Comparison of ENCODE assay signal across 22 cellular contexts in the genomic region with DNA sequence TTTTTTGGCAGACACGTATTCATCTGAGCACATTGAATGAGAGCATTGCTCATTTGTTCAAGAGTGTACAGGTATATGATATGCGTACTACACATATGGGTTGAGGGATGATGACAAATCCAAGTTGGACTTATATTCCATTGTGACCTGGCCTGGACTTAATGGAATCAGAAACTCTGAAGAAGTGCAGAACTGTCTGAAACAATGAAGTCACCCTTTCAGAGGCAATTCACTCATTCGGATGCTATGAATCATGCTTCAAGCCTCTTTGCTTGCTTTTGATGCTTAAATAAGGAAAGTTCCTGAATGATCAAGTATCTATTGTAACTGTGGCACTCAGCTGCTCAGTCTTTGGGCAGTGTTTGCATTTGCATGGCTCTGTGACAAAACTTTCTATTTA.
DNase-seq lines count a peak whose midpoint lies in the region; ATAC-seq, FAIRE-seq and TF ChIP-seq lines count a peak whose summit lies in the region.
"Had no signal": no experiment of that assay in that cellular context is flagged by ENCODE, and none has a peak within 500 bp of the region (broad histone marks: within the 10 kb centered on the region; RNA-seq: fewer than 3 reads in every experiment).

No MANE protein-coding gene starts in this region.

- H3K27ac Mint-ChIP-seq in activated T-helper 17 cell treated with anti-CD3 and anti-CD28 coated beads, Interleukin-2, amount 50 U/mL, for 72 hours: no peak overlapping the region
- H3K27ac Mint-ChIP-seq: activated naive CD4-positive, alpha-beta T cell treated with anti-CD3 and anti-CD28 coated beads, Interleukin-2, amount 50 U/mL, for 24 hours; B cell; CD8-positive, alpha-beta memory T cell; H9; stimulated activated naive CD8-positive, alpha-beta T cell treated with anti-CD3 and anti-CD28 coated beads, Interleukin-15, amount 100 ng/mL, for 72 hours had no signal

- H3K4me1 Mint-ChIP-seq in activated T-helper 17 cell treated with anti-CD3 and anti-CD28 coated beads, Interleukin-2, amount 50 U/mL, for 72 hours: no peaks in the 10 kb centered on the region
- H3K4me1 Mint-ChIP-seq: activated naive CD4-positive, alpha-beta T cell treated with anti-CD3 and anti-CD28 coated beads, Interleukin-2, amount 50 U/mL, for 24 hours; B cell; CD8-positive, alpha-beta memory T cell; stimulated activated naive CD8-positive, alpha-beta T cell treated with anti-CD3 and anti-CD28 coated beads, Interleukin-15, amount 100 ng/mL, for 72 hours had no signal

- no peaks in the 10 kb centered on the region for H3F3A ChIP-seq in PC-9 (ENCODE audit: insufficient read depth, low read depth)

- POLR2A ChIA-PET in PC-9 (lab: Charles Lee; ENCODE audit: unreplicated experiment): no interaction called here

- intact Hi-C loops in PC-9 (cut with micrococcal nuclease; ENCODE audit: unreplicated experiment): no loop called here

- DNase-seq in HCEC 1CT (peak; percentile 15), fibroblast of pulmonary artery (ENCODE audit: low read depth) (peak; percentile 19), urothelium cell line (ENCODE audit: low spot score) (peak; percentile 16), PC-9 (no peak), NCI-H2196 treated with DMSO at 0.1 percent for 48 hours (lab: John Stamatoyannopoulos, UW; ENCODE audit: unreplicated experiment) (no peak)
- DNase-seq: CD8-positive, alpha-beta memory T cell; effector CD4-positive, alpha-beta T cell; H9; kidney glomerular epithelial cell; NCI-H1092; NCI-H2029 treated with DMSO at 0.1 percent for 48 hours; NCI-H345; NCI-H82; right lobe of liver; stimulated activated CD4-positive, alpha-beta T cell treated with anti-CD3 and anti-CD28 coated beads, Interleukin-15, amount 100 ng/mL, for 24 hours; stimulated activated naive CD8-positive, alpha-beta T cell treated with anti-CD3 and anti-CD28 coated beads, Interleukin-15, amount 100 ng/mL, for 72 hours; thyroid gland had no signal

- no peak overlapping the region for H2AFZ ChIP-seq in PC-9

- H3K27me3 ChIP-seq in PC-9 (ENCODE audit: insufficient read depth, low read depth): no peaks in the 10 kb centered on the region
- H3K27me3 ChIP-seq: right lobe of liver, thyroid gland had no signal

- no peaks in the 10 kb centered on the region for H3K79me2 ChIP-seq in PC-9 (ENCODE audit: low read depth)

- no peaks in the 10 kb centered on the region for H3K4me1 ChIP-seq in PC-9 (replicated peaks; ENCODE audit: insufficient read depth)
- H3K4me1 ChIP-seq: right lobe of liver, thyroid gland had no signal

- no peak overlapping the region for H3K27ac ChIP-seq in PC-9
- H3K27ac ChIP-seq: right lobe of liver, thyroid gland had no signal

- CTCF ChIA-PET in PC-9 (lab: Charles Lee): no interaction called here

- FAIRE-seq in urothelium cell line (lab: Jason Lieb, UNC): peak; percentile 46

- H3K4me2 ChIP-seq in PC-9: no peak overlapping the region

- H3K9me2 ChIP-seq in PC-9 (ENCODE audit: insufficient read depth): no peaks in the 10 kb centered on the region

- peak; percentile 38 for ATAC-seq in activated T-helper 17 cell treated with anti-CD3 and anti-CD28 coated beads, Interleukin-2, amount 50 U/mL, for 72 hours (replicated peaks)
- no peak for ATAC-seq in GM21825 (IDR thresholded peaks at IDR 0.05; ENCODE audit: unreplicated experiment)
- ATAC-seq: right lobe of liver; Right ventricle myocardium inferior; stimulated activated naive CD8-positive, alpha-beta T cell treated with anti-CD3 and anti-CD28 coated beads, Interleukin-15, amount 100 ng/mL, for 72 hours had no signal

- no peaks in the 10 kb centered on the region; the same call in 1 of the 2 replicates for H3K9me3 ChIP-seq in PC-9 (ENCODE audit: insufficient read depth, low read depth)
- H3K9me3 ChIP-seq: right lobe of liver, thyroid gland had no signal

- no peaks in the 10 kb centered on the region for H3K36me3 ChIP-seq in PC-9 (ENCODE audit: low read depth)
- H3K36me3 ChIP-seq: right lobe of liver, thyroid gland had no signal

- BruUV-seq in PC-9 (replicated peaks; lab: Mats Ljungman, UMichigan): no TSS peak

- H3K36me3 Mint-ChIP-seq in activated T-helper 17 cell treated with anti-CD3 and anti-CD28 coated beads, Interleukin-2, amount 50 U/mL, for 72 hours (ENCODE audit: low read depth): no peaks in the 10 kb centered on the region
- H3K36me3 Mint-ChIP-seq: activated naive CD4-positive, alpha-beta T cell treated with anti-CD3 and anti-CD28 coated beads, Interleukin-2, amount 50 U/mL, for 24 hours; CD8-positive, alpha-beta memory T cell had no signal

- H3K9me3 Mint-ChIP-seq in activated T-helper 17 cell treated with anti-CD3 and anti-CD28 coated beads, Interleukin-2, amount 50 U/mL, for 72 hours: no peaks in the 10 kb centered on the region
- H3K9me3 Mint-ChIP-seq: activated naive CD4-positive, alpha-beta T cell treated with anti-CD3 and anti-CD28 coated beads, Interleukin-2, amount 50 U/mL, for 24 hours; CD8-positive, alpha-beta memory T cell; H9; stimulated activated naive CD8-positive, alpha-beta T cell treated with anti-CD3 and anti-CD28 coated beads, Interleukin-15, amount 100 ng/mL, for 72 hours had no signal

- H3K4me3 Mint-ChIP-seq in activated T-helper 17 cell treated with anti-CD3 and anti-CD28 coated beads, Interleukin-2, amount 50 U/mL, for 72 hours: no peak overlapping the region
- H3K4me3 Mint-ChIP-seq: activated naive CD4-positive, alpha-beta T cell treated with anti-CD3 and anti-CD28 coated beads, Interleukin-2, amount 50 U/mL, for 24 hours; B cell; CD8-positive, alpha-beta memory T cell; H9; stimulated activated naive CD8-positive, alpha-beta T cell treated with anti-CD3 and anti-CD28 coated beads, Interleukin-15, amount 100 ng/mL, for 72 hours had no signal

- H3K4me3 ChIP-seq in fibroblast of pulmonary artery (replicated peaks; ENCODE audit: low read depth, low read length): no peak overlapping the region
- no peak overlapping the region for H3K4me3 ChIP-seq in PC-9
- H3K4me3 ChIP-seq: right lobe of liver, thyroid gland had no signal

- peaks cover 3% of the 10 kb centered on the region for H3K27me3 Mint-ChIP-seq in activated T-helper 17 cell treated with anti-CD3 and anti-CD28 coated beads, Interleukin-2, amount 50 U/mL, for 72 hours
- H3K27me3 Mint-ChIP-seq: activated naive CD4-positive, alpha-beta T cell treated with anti-CD3 and anti-CD28 coated beads, Interleukin-2, amount 50 U/mL, for 24 hours; stimulated activated naive CD8-positive, alpha-beta T cell treated with anti-CD3 and anti-CD28 coated beads, Interleukin-15, amount 100 ng/mL, for 72 hours had no signal

- TF ChIP-seq CTCF in fibroblast of pulmonary artery (IDR thresholded peaks at IDR 0.05; ENCODE audit: low read length, missing control alignments) (no peak), PC-9 (conservative IDR thresholded peaks at IDR 0.05) (no peak)

- no peaks in the 10 kb centered on the region for H4K20me1 ChIP-seq in PC-9 (ENCODE audit: insufficient read depth)

Comparison
In these comparisons a context has a peak if more than half of its experiments do, and no peak if none do; other contexts are left out.
1. DNase-seq: peak in HCEC 1CT (single experiment), fibroblast of pulmonary artery (single experiment) and urothelium cell line (single experiment); none in PC-9 (0 of 2) and NCI-H2196 treated with DMSO at 0.1 percent for 48 hours (single experiment).